ENCODE assay signal across 16 cellular contexts in the genomic region with DNA sequence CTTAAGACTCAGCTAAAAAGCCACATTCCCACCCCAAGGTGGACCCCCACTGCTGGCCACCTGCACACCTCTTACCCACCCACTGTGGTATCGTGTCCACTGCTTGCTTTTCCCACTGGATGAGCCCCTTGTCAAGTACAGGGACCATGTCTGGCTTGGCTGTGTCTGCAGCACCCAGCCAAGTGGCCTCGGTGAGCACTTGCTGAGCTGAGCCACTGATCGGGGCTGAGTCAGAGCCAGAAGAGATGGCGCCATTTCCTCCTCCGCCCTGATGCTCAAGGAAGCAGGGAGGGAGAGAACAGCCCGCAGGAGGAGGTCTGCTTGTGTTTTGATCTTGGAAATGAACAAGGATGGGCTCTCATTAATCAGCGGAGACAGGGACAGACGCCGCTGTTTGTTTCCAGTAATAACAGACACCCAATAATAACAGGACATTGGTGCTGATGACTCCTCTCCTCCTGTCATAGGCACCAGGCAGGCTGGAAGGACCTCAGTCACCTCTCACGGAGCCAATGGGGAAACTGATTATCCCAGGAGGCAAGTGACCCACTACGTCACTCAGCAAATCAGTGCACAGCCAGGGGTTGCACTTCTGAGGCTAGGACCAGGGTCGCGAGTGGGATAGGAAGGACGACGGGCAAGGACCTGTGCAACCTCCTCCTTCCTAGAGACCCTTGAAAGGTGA.
DNase-seq lines count a peak whose midpoint lies in the region; ATAC-seq and TF ChIP-seq lines count a peak whose summit lies in the region.
"Had no signal": no experiment of that assay in that cellular context is flagged by ENCODE, and none has a peak within 500 bp of the region (broad histone marks: within the 10 kb centered on the region; RNA-seq: fewer than 3 reads in every experiment).

No MANE protein-coding gene starts in this region.

- no peak for ATAC-seq in natural killer cell treated with Interleukin-12 subunit alpha and Interleukin-12 subunit beta and Interleukin-15 and Interleukin-18, amount 100 ng/mL, for 72 hours
- ATAC-seq in HG03196 (IDR thresholded peaks at IDR 0.05; ENCODE audit: unreplicated experiment) (no peak), GM19035 (IDR thresholded peaks at IDR 0.05; ENCODE audit: unreplicated experiment) (no peak)
- ATAC-seq: activated T-helper 17 cell treated with anti-CD3 and anti-CD28 coated beads, Interleukin-2, amount 50 U/mL, for 72 hours had no signal

- H3K27ac Mint-ChIP-seq in natural killer cell treated with Interleukin-12 subunit alpha and Interleukin-12 subunit beta and Interleukin-15 and Interleukin-18, amount 100 ng/mL, for 72 hours: no peak overlapping the region
- H3K27ac Mint-ChIP-seq: activated T-helper 17 cell treated with anti-CD3 and anti-CD28 coated beads, Interleukin-2, amount 50 U/mL, for 72 hours; CD8-positive, alpha-beta memory T cell; T-helper 1 cell treated with Interleukin-12 subunit alpha and Interleukin-12 subunit beta and Interleukin-4 antibody, amounts not matched to agents 30 μg/mL and 1 μg/mL, for 36 hours had no signal

- H3K4me3 Mint-ChIP-seq in natural killer cell treated with Interleukin-12 subunit alpha and Interleukin-12 subunit beta and Interleukin-15 and Interleukin-18, amount 100 ng/mL, for 72 hours: no peak overlapping the region
- H3K4me3 Mint-ChIP-seq: activated T-helper 17 cell treated with anti-CD3 and anti-CD28 coated beads, Interleukin-2, amount 50 U/mL, for 72 hours; CD8-positive, alpha-beta memory T cell; neural crest cell; T-helper 1 cell treated with Interleukin-12 subunit alpha and Interleukin-12 subunit beta and Interleukin-4 antibody, amounts not matched to agents 30 μg/mL and 1 μg/mL, for 36 hours had no signal

- TF ChIP-seq CTCF in dorsolateral prefrontal cortex (IDR thresholded peaks at IDR 0.05 in 54 of 56, conservative IDR thresholded peaks at IDR 0.05 in 2 of 56; ENCODE audit: low read depth in 1 of 56, partially characterized antibody in 56 of 56): no peak

- H3K27me3 Mint-ChIP-seq in natural killer cell treated with Interleukin-12 subunit alpha and Interleukin-12 subunit beta and Interleukin-15 and Interleukin-18, amount 100 ng/mL, for 72 hours: peaks cover 31 to 38% of the 10 kb centered on the region in 2 donors

- H3K27ac ChIP-seq in dorsolateral prefrontal cortex: no peak overlapping the region
- H3K27ac ChIP-seq: Peyer's patch, skin epidermis had no signal

- intact Hi-C loops in dorsolateral prefrontal cortex (cut with DNase I): no loop called here

- H3K9me3 Mint-ChIP-seq in natural killer cell treated with Interleukin-12 subunit alpha and Interleukin-12 subunit beta and Interleukin-15 and Interleukin-18, amount 100 ng/mL, for 72 hours: no peaks in the 10 kb centered on the region
- H3K9me3 Mint-ChIP-seq: activated T-helper 17 cell treated with anti-CD3 and anti-CD28 coated beads, Interleukin-2, amount 50 U/mL, for 72 hours; CD8-positive, alpha-beta memory T cell; neural crest cell; T-helper 1 cell treated with Interleukin-12 subunit alpha and Interleukin-12 subunit beta and Interleukin-4 antibody, amounts not matched to agents 30 μg/mL and 1 μg/mL, for 36 hours had no signal

- H3K4me1 Mint-ChIP-seq in natural killer cell treated with Interleukin-12 subunit alpha and Interleukin-12 subunit beta and Interleukin-15 and Interleukin-18, amount 100 ng/mL, for 72 hours (ENCODE audit: low read depth in 2 of 2): peaks cover 4 to 6% of the 10 kb centered on the region in 2 donors

- H3K36me3 Mint-ChIP-seq in natural killer cell treated with Interleukin-12 subunit alpha and Interleukin-12 subunit beta and Interleukin-15 and Interleukin-18, amount 100 ng/mL, for 72 hours: no peaks in the 10 kb centered on the region
- H3K36me3 Mint-ChIP-seq: CD8-positive, alpha-beta memory T cell had no signal

- DNase-seq in COLO829 (ENCODE audit: low spot score): peak; percentile 35
- DNase-seq in HT-29 (ENCODE audit: low spot score): peak; percentile 3
- peak in 6 of 10 donors; percentile 4 to 41 (median 30) for DNase-seq in dorsolateral prefrontal cortex
- peak; percentile 51 for DNase-seq in natural killer cell treated with Interleukin-12 subunit alpha and Interleukin-12 subunit beta and Interleukin-15 and Interleukin-18, amount 100 ng/mL, for 72 hours (ENCODE audit: low spot score)
- no peak for DNase-seq in H4 (ENCODE audit: low spot score)
- no peak for DNase-seq in activated CD4-positive, alpha-beta T cell treated with anti-CD3 and anti-CD28 coated beads, Interleukin-2, amount 50 U/mL, for 4 hours
- DNase-seq: activated CD4-positive, alpha-beta T cell treated with anti-CD3 and anti-CD28 coated beads, Interleukin-2, amount 50 U/mL, for 1 hour; NCI-H1436 had no signal

- no peak overlapping the region for H3K4me3 ChIP-seq in dorsolateral prefrontal cortex
- H3K4me3 ChIP-seq: Peyer's patch, skin epidermis had no signal

- H3K27me3 ChIP-seq in dorsolateral prefrontal cortex: peaks cover 0 to 46% (median 6%) of the 10 kb centered on the region in 45 donors
- H3K27me3 ChIP-seq: Peyer's patch had no signal

Comparison
In these comparisons a context has a peak if more than half of its experiments do, and no peak if none do; other contexts are left out.
1. DNase-seq: peak in COLO829 (single experiment), HT-29 (single experiment), dorsolateral prefrontal cortex (6 of 10) and natural killer cell treated with Interleukin-12 subunit alpha and Interleukin-12 subunit beta and Interleukin-15 and Interleukin-18, amount 100 ng/mL, for 72 hours (single experiment); none in H4 (single experiment) and activated CD4-positive, alpha-beta T cell treated with anti-CD3 and anti-CD28 coated beads, Interleukin-2, amount 50 U/mL, for 4 hours (0 of 2).